ENCODE assay signal across 13 cellular contexts in the genomic region with DNA sequence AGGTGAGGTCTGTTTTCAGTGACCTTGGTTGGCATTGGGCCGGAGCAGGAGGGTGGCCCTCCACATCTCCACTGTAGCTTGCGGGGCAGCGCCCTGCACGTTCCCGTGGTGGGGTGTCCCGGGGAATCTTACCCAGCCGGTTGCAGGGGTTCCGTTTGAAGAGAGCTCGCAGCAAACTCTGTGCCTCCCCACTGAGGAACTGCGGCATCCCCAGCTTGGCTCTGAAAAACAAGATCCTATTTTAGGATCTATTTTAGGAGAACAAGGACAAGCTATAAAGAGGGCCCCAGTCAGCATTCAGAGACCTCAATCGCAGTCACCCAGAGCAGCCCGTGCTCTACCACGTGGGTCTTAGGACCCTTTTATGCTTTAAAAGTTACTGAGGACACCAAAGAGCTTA.
DNase-seq lines count a peak whose midpoint lies in the region; ATAC-seq and TF ChIP-seq lines count a peak whose summit lies in the region.
"Had no signal": no experiment of that assay in that cellular context is flagged by ENCODE, and none has a peak within 500 bp of the region (broad histone marks: within the 10 kb centered on the region; RNA-seq: fewer than 3 reads in every experiment).

No MANE protein-coding gene starts in this region.

- WGBS in heart right ventricle, 2 donors: 74 to 85% methylated on average over 13 of the region's 13 CpGs

- peak overlapping the region; percentile 77 for H3K4me3 Mint-ChIP-seq in CD8-positive, alpha-beta T cell
- peak overlapping the region in 1 of 3 donors; percentile 71 for H3K4me3 Mint-ChIP-seq in T-cell

- H3K4me1 Mint-ChIP-seq in CD8-positive, alpha-beta T cell (ENCODE audit: low read depth): peaks cover 25% of the 10 kb centered on the region
- peaks cover 18 to 42% (median 31%) of the 10 kb centered on the region in 3 donors for H3K4me1 Mint-ChIP-seq in T-cell

- no peaks in the 10 kb centered on the region for H3K27me3 Mint-ChIP-seq in CD8-positive, alpha-beta T cell (ENCODE audit: low read depth)
- H3K27me3 Mint-ChIP-seq in T-cell: no peaks in the 10 kb centered on the region

- H3K36me3 ChIP-seq in CD8-positive, alpha-beta T cell (ENCODE audit: insufficient read depth, low read length): no peaks in the 10 kb centered on the region
- H3K36me3 ChIP-seq in heart right ventricle (peaks cover 0 to 68% (median 10%) of the 10 kb centered on the region in 9 donors), skeletal muscle tissue (ENCODE audit: control insufficient read depth in 3 of 3, insufficient read depth in 3 of 3, low read length in 3 of 3) (peaks cover 44 to 57% (median 45%) of the 10 kb centered on the region in 3 donors)
- H3K36me3 ChIP-seq: colonic mucosa had no signal

- peak overlapping the region; percentile 64 for H3K27ac ChIP-seq in CD8-positive, alpha-beta T cell (ENCODE audit: low read depth, low read length)
- H3K27ac ChIP-seq in heart right ventricle: peak overlapping the region; percentile 18 to 88 (median 59)
- H3K27ac ChIP-seq in skeletal muscle tissue (ENCODE audit: low read depth, low read length): peak overlapping the region; percentile 42

- H3K9me3 Mint-ChIP-seq in CD8-positive, alpha-beta T cell: no peaks in the 10 kb centered on the region
- peaks cover 0 to 3% (median 0%) of the 10 kb centered on the region in 3 donors for H3K9me3 Mint-ChIP-seq in T-cell

- no peaks in the 10 kb centered on the region for H3K36me3 Mint-ChIP-seq in CD8-positive, alpha-beta T cell
- no peaks in the 10 kb centered on the region for H3K36me3 Mint-ChIP-seq in T-cell

- H3K4me1 ChIP-seq in CD8-positive, alpha-beta T cell (ENCODE audit: insufficient read depth, low read length): peaks cover 19% of the 10 kb centered on the region
- H3K4me1 ChIP-seq in heart right ventricle (peaks cover 6 to 38% (median 29%) of the 10 kb centered on the region in 9 donors), skeletal muscle tissue (ENCODE audit: control insufficient read depth in 3 of 3, insufficient read depth in 3 of 3, low read length in 3 of 3) (peaks cover 2 to 8% (median 4%) of the 10 kb centered on the region in 3 donors)
- H3K4me1 ChIP-seq: colonic mucosa had no signal

- peak overlapping the region; percentile 11 for H3K4me3 ChIP-seq in CD8-positive, alpha-beta T cell (ENCODE audit: low read depth, low read length)
- H3K4me3 ChIP-seq in heart right ventricle (peak overlapping the region in 2 of 10 donors; percentile 2 to 5), skeletal muscle tissue (ENCODE audit: low read length in 3 of 3) (no peak overlapping the region)
- H3K4me3 ChIP-seq: colonic mucosa, mucosa of descending colon had no signal

- no peaks in the 10 kb centered on the region for H3K27me3 ChIP-seq in CD8-positive, alpha-beta T cell (ENCODE audit: insufficient read depth, low read length)
- H3K27me3 ChIP-seq in heart right ventricle (no peaks in the 10 kb centered on the region), skeletal muscle tissue (ENCODE audit: control insufficient read depth in 3 of 3, insufficient read depth in 3 of 3, low read length in 3 of 3) (no peaks in the 10 kb centered on the region)
- H3K27me3 ChIP-seq: colonic mucosa had no signal

- no peak for TF ChIP-seq CTCF in CD8-positive, alpha-beta T cell (IDR thresholded peaks at IDR 0.05)
- no peak for TF ChIP-seq CTCF in heart right ventricle (IDR thresholded peaks at IDR 0.05)

- intact Hi-C loops in CD8-positive, alpha-beta T cell (cut with DNase I, micrococcal nuclease): loop anchor here (1.0 to 2.0 kb wide), 4 partner anchors 71 to 139 kb away; partner anchors contain the start of genes RPS6KA2 (in 2 of the 2) and MPC1 (in 1 of the 2)
- intact Hi-C loops in heart right ventricle (cut with DNase I): loop anchor here in 2 of 10 donors (2.0 to 10.0 kb wide), 2 partner anchors 68 to 136 kb away; partner anchors contain the start of gene RPS6KA2 (in 1 of the 2)

- DNase-seq in CD8-positive, alpha-beta T cell: no peak
- no peak for DNase-seq in T-cell
- no peak for DNase-seq in heart right ventricle
- DNase-seq in effector CD4-positive, alpha-beta T cell: no peak
- no peak for DNase-seq in NCI-H526 treated with DMSO at 0.1 percent for 48 hours (lab: John Stamatoyannopoulos, UW)
- DNase-seq in COLO829 (ENCODE audit: low spot score): no peak
- DNase-seq: DMS 273 treated with DMSO at 0.1 percent for 48 hours, glutamatergic neuron, NCI-H1417 treated with DMSO at 0.1 percent for 48 hours had no signal

- H3K9ac ChIP-seq in skeletal muscle tissue (ENCODE audit: low read depth in 1 of 3, low read length in 3 of 3): no peak overlapping the region

- POLR2A ChIA-PET in CD8-positive, alpha-beta T cell (lab: Charles Lee): interaction anchor here (0.7 to 1.9 kb wide), 9 partner anchors 12 to 468 kb away, joined by 3 to 9 read pairs (median 4); partner anchors contain the start of genes RNASET2 and RPS6KA2
- POLR2A ChIA-PET in T-cell (lab: Charles Lee): interaction anchor here (0.6 to 1.2 kb wide), 4 partner anchors 20 to 78 kb away, joined by 3 to 4 read pairs (median 4); no protein-coding TSS in a partner anchor

- no peak for ATAC-seq in CD8-positive, alpha-beta T cell
- ATAC-seq in T-cell (replicated peaks in 1 of 4) (no peak), heart right ventricle (peak in 4 of 8 donors; percentile 22 to 50 (median 22)), GM18858 (IDR thresholded peaks at IDR 0.05; ENCODE audit: unreplicated experiment) (no peak)

- CTCF ChIA-PET in CD8-positive, alpha-beta T cell (lab: Charles Lee): interaction anchor here (0.9 to 1.6 kb wide), 4 partner anchors 16 to 229 kb away, joined by 3 to 7 read pairs (median 3); no protein-coding TSS in a partner anchor
- CTCF ChIA-PET in T-cell (lab: Charles Lee): interaction anchor here (0.8 to 2.0 kb wide), 3 partner anchors 12 to 107 kb away, joined by 3 to 8 read pairs (median 3); no protein-coding TSS in a partner anchor

- no peaks in the 10 kb centered on the region for H3K9me3 ChIP-seq in CD8-positive, alpha-beta T cell (ENCODE audit: low read length)
- H3K9me3 ChIP-seq in heart right ventricle (no peaks in the 10 kb centered on the region), skeletal muscle tissue (ENCODE audit: control insufficient read depth in 3 of 3, low read length in 3 of 3) (no peaks in the 10 kb centered on the region)
- H3K9me3 ChIP-seq: colonic mucosa, mucosa of descending colon had no signal

- H3K27ac Mint-ChIP-seq in CD8-positive, alpha-beta T cell: peak overlapping the region; percentile 99
- H3K27ac Mint-ChIP-seq in T-cell: peak overlapping the region; percentile 94 to 99
